Comparison of ENCODE assay signal across 28 cellular contexts in genomic region chr2:179965291-179965690, GRCh38.
"Had no signal": no experiment of that assay in that cellular context is flagged by ENCODE, and none has a peak within 500 bp of the region (broad histone marks: within the 10 kb centered on the region; RNA-seq: fewer than 3 reads in every experiment).

No MANE protein-coding gene starts in this region.

- H3K27me3 ChIP-seq: brain microvascular endothelial cell had no signal

- H3K4me3 Mint-ChIP-seq: activated CD4-positive, alpha-beta T cell treated with anti-CD3 and anti-CD28 coated beads, Interleukin-2, amount 10 ng/mL, durations not matched to agents 24 days and 14 days; activated CD8-positive, alpha-beta memory T cell treated with anti-CD3 and anti-CD28 coated beads, Interleukin-2, amount 10 ng/mL, durations not matched to agents 7 days and 5 days; activated naive CD8-positive, alpha-beta T cell treated with anti-CD3 and anti-CD28 coated beads for 36 hours; activated T-cell treated with anti-CD3 and anti-CD28 coated beads, Interleukin-2, amount 50 U/mL, for 24 hours; activated T-helper 1 cell treated with anti-CD3 and anti-CD28 coated beads, Interleukin-12 subunit alpha, Interleukin-12 subunit beta, Interleukin-2, Interleukin-4 antibody, amounts not matched to agents 30 ng/mL and 10 ng/mL and 1 ng/mL, durations not matched to agents 14 hours and 24 hours and 36 hours; T-helper 1 cell treated with Interleukin-12 subunit alpha and Interleukin-12 subunit beta and Interleukin-4 antibody, amounts not matched to agents 30 μg/mL and 1 μg/mL, for 36 hours; WTC11 had no signal

- H3K27me3 Mint-ChIP-seq: activated CD4-positive, alpha-beta T cell treated with anti-CD3 and anti-CD28 coated beads, Interleukin-2, amount 10 ng/mL, durations not matched to agents 24 days and 14 days; activated CD8-positive, alpha-beta memory T cell treated with anti-CD3 and anti-CD28 coated beads, Interleukin-2, amount 10 ng/mL, durations not matched to agents 7 days and 5 days; activated naive CD8-positive, alpha-beta T cell treated with anti-CD3 and anti-CD28 coated beads for 36 hours; activated T-cell treated with anti-CD3 and anti-CD28 coated beads, Interleukin-2, amount 50 U/mL, for 24 hours had no signal

- DNase-seq: activated CD4-positive, alpha-beta T cell treated with anti-CD3 and anti-CD28 coated beads, Interleukin-2, amount 10 ng/mL, durations not matched to agents 24 days and 14 days; activated CD4-positive, alpha-beta T cell treated with anti-CD3 and anti-CD28 coated beads, Interleukin-2, amount 50 U/mL, for 48 hours; activated CD4-positive, CD25-positive, alpha-beta regulatory T cell treated with anti-CD3 and anti-CD28 coated beads, Interleukin-2, amount 50 U/mL, for 72 hours; activated CD8-positive, alpha-beta memory T cell treated with anti-CD3 and anti-CD28 coated beads, Interleukin-2, amount 10 ng/mL, durations not matched to agents 7 days and 5 days; activated effector memory CD4-positive, alpha-beta T cell treated with anti-CD3 and anti-CD28 coated beads, Interleukin-2, amount 50 U/mL, for 16 hours; activated naive CD4-positive, alpha-beta T cell treated with Interleukin-2 at 50 U/mL for 16 hours; activated naive CD8-positive, alpha-beta T cell treated with anti-CD3 and anti-CD28 coated beads for 36 hours; activated T-cell treated with anti-CD3 and anti-CD28 coated beads, Interleukin-2, amount 50 U/mL, for 24 hours; brain microvascular endothelial cell; cerebellar nuclear complex; Kasumi-1; KBM-7; NCI-H1092; NCI-H1417; NCI-H1930; NCI-H2171; NCI-H2227 treated with DMSO at 0.1 percent for 48 hours; NCI-H526; NCI-H82; NK-92 treated with Interleukin-12 subunit alpha and Interleukin-12 subunit beta, amount 100 ng/mL, for 24 hours; RPMI8226; T-helper 9 cell had no signal

- ATAC-seq: activated CD8-positive, alpha-beta memory T cell treated with anti-CD3 and anti-CD28 coated beads, Interleukin-2, amount 10 ng/mL, durations not matched to agents 7 days and 5 days; Panc1; Right ventricle myocardium inferior; WTC11 had no signal

- H3K27ac Mint-ChIP-seq: activated CD4-positive, alpha-beta T cell treated with anti-CD3 and anti-CD28 coated beads, Interleukin-2, amount 10 ng/mL, durations not matched to agents 24 days and 14 days; activated naive CD8-positive, alpha-beta T cell treated with anti-CD3 and anti-CD28 coated beads for 36 hours; activated T-cell treated with anti-CD3 and anti-CD28 coated beads, Interleukin-2, amount 50 U/mL, for 24 hours; activated T-helper 1 cell treated with anti-CD3 and anti-CD28 coated beads, Interleukin-12 subunit alpha, Interleukin-12 subunit beta, Interleukin-2, Interleukin-4 antibody, amounts not matched to agents 30 ng/mL and 10 ng/mL and 1 ng/mL, durations not matched to agents 14 hours and 24 hours and 36 hours; T-helper 1 cell treated with Interleukin-12 subunit alpha and Interleukin-12 subunit beta and Interleukin-4 antibody, amounts not matched to agents 30 μg/mL and 1 μg/mL, for 36 hours had no signal

- H3K4me3 ChIP-seq: SK-N-MC had no signal

- H3K9me3 Mint-ChIP-seq: activated CD4-positive, alpha-beta T cell treated with anti-CD3 and anti-CD28 coated beads, Interleukin-2, amount 10 ng/mL, durations not matched to agents 24 days and 14 days; activated naive CD8-positive, alpha-beta T cell treated with anti-CD3 and anti-CD28 coated beads for 36 hours; activated T-cell treated with anti-CD3 and anti-CD28 coated beads, Interleukin-2, amount 50 U/mL, for 24 hours; activated T-helper 1 cell treated with anti-CD3 and anti-CD28 coated beads, Interleukin-12 subunit alpha, Interleukin-12 subunit beta, Interleukin-2, Interleukin-4 antibody, amounts not matched to agents 30 ng/mL and 10 ng/mL and 1 ng/mL, durations not matched to agents 14 hours and 24 hours and 36 hours; T-helper 1 cell treated with Interleukin-12 subunit alpha and Interleukin-12 subunit beta and Interleukin-4 antibody, amounts not matched to agents 30 μg/mL and 1 μg/mL, for 36 hours; WTC11 had no signal

- H3K27ac ChIP-seq: brain microvascular endothelial cell, SK-N-MC had no signal
